ENCODE assay signal across 23 cellular contexts in genomic region chr10:126500185-126500584, GRCh38.
"Had no signal": no experiment of that assay in that cellular context is flagged by ENCODE, and none has a peak within 500 bp of the region (broad histone marks: within the 10 kb centered on the region; RNA-seq: fewer than 3 reads in every experiment).

No MANE protein-coding gene starts in this region.

- H3K9me3 Mint-ChIP-seq: activated B cell treated with CpG ODN at 0.5 μM for 24 hours; activated T-cell treated with anti-CD3 and anti-CD28 coated beads, Interleukin-2, amount 50 U/mL, for 72 hours; natural killer cell treated with Interleukin-12 subunit alpha and Interleukin-12 subunit beta and Interleukin-15 and Interleukin-18, amount 100 ng/mL, for 72 hours; stimulated activated naive B cell treated with anti-CD40 and anti-IgM and Interleukin-4, amounts not matched to agents 10 μg/mL and 1 μg/mL and 100 μg/mL, for 72 hours had no signal

- H3K4me1 Mint-ChIP-seq: activated B cell treated with CpG ODN at 0.5 μM for 24 hours had no signal

- H3K27me3 ChIP-seq: body of pancreas, right atrium auricular region, thyroid gland, uterus had no signal

- H3K4me3 ChIP-seq: body of pancreas, left lung, right atrium auricular region, skin epidermis, thyroid gland, uterus had no signal

- H3K36me3 ChIP-seq: left lung, right atrium auricular region, thyroid gland, uterus had no signal

- H3K27ac ChIP-seq: body of pancreas, left lung, right atrium auricular region, skin epidermis, thyroid gland, uterus had no signal

- H3K9me3 ChIP-seq: body of pancreas, left lung, right atrium auricular region, thyroid gland, uterus had no signal

- ATAC-seq: activated CD8-positive, alpha-beta T cell treated with anti-CD3 and anti-CD28 coated beads, Interleukin-2, amount 10 ng/mL, durations not matched to agents 7 days and 5 days; activated naive CD4-positive, alpha-beta T cell treated with anti-CD3 and anti-CD28 coated beads, Interleukin-2, amount 50 U/mL, for 72 hours; activated T-cell treated with anti-CD3 and anti-CD28 coated beads, Interleukin-2, amount 50 U/mL, for 72 hours; body of pancreas; esophagus mucosa; left lung; natural killer cell treated with Interleukin-12 subunit alpha and Interleukin-12 subunit beta and Interleukin-15 and Interleukin-18, amount 100 ng/mL, for 72 hours; stimulated activated naive B cell treated with anti-CD40 and anti-IgM and Interleukin-4, amounts not matched to agents 10 μg/mL and 1 μg/mL and 100 μg/mL, for 72 hours had no signal

- DNase-seq: activated B cell treated with CpG ODN at 0.5 μM for 24 hours; activated CD4-positive, alpha-beta T cell treated with anti-CD3 and anti-CD28 coated beads for 48 hours; activated CD8-positive, alpha-beta memory T cell treated with anti-CD3 and anti-CD28 coated beads, Interleukin-2, amount 50 U/mL, for 4 hours; activated CD8-positive, alpha-beta T cell treated with anti-CD3 and anti-CD28 coated beads, Interleukin-2, amount 10 ng/mL, durations not matched to agents 7 days and 5 days; activated gamma-delta T cell; activated T-cell treated with anti-CD3 and anti-CD28 coated beads, Interleukin-2, amount 50 U/mL, for 72 hours; amniotic stem cell; body of pancreas; caudate nucleus; hippocampal formation; left lung; nucleus accumbens; posterior cingulate gyrus; stimulated activated CD4-positive, alpha-beta T cell treated with anti-CD3 and anti-CD28 coated beads, Interleukin-15, amount 100 ng/mL, for 24 hours; stimulated activated CD4-positive, alpha-beta T cell treated with anti-CD3 and anti-CD28 coated beads, Interleukin-4, amount 100 ng/mL, for 1 hour; stimulated activated naive B cell treated with anti-CD40 and anti-IgM and Interleukin-4, amounts not matched to agents 10 μg/mL and 1 μg/mL and 100 μg/mL, for 72 hours; thyroid gland; uterus had no signal

- H3K4me3 Mint-ChIP-seq: activated B cell treated with CpG ODN at 0.5 μM for 24 hours; activated CD8-positive, alpha-beta T cell treated with anti-CD3 and anti-CD28 coated beads, Interleukin-2, amount 10 ng/mL, durations not matched to agents 7 days and 5 days; activated T-cell treated with anti-CD3 and anti-CD28 coated beads, Interleukin-2, amount 50 U/mL, for 72 hours; natural killer cell treated with Interleukin-12 subunit alpha and Interleukin-12 subunit beta and Interleukin-15 and Interleukin-18, amount 100 ng/mL, for 72 hours; stimulated activated naive B cell treated with anti-CD40 and anti-IgM and Interleukin-4, amounts not matched to agents 10 μg/mL and 1 μg/mL and 100 μg/mL, for 72 hours had no signal

- H3K27me3 Mint-ChIP-seq: activated B cell treated with CpG ODN at 0.5 μM for 24 hours had no signal

- H3K36me3 Mint-ChIP-seq: activated naive CD4-positive, alpha-beta T cell treated with anti-CD3 and anti-CD28 coated beads, Interleukin-2, amount 50 U/mL, for 72 hours; natural killer cell treated with Interleukin-12 subunit alpha and Interleukin-12 subunit beta and Interleukin-15 and Interleukin-18, amount 100 ng/mL, for 72 hours; stimulated activated naive B cell treated with anti-CD40 and anti-IgM and Interleukin-4, amounts not matched to agents 10 μg/mL and 1 μg/mL and 100 μg/mL, for 72 hours had no signal

- H3K27ac Mint-ChIP-seq: activated B cell treated with CpG ODN at 0.5 μM for 24 hours; activated CD8-positive, alpha-beta T cell treated with anti-CD3 and anti-CD28 coated beads, Interleukin-2, amount 10 ng/mL, durations not matched to agents 7 days and 5 days; activated naive CD4-positive, alpha-beta T cell treated with anti-CD3 and anti-CD28 coated beads, Interleukin-2, amount 50 U/mL, for 72 hours; activated T-cell treated with anti-CD3 and anti-CD28 coated beads, Interleukin-2, amount 50 U/mL, for 72 hours; natural killer cell treated with Interleukin-12 subunit alpha and Interleukin-12 subunit beta and Interleukin-15 and Interleukin-18, amount 100 ng/mL, for 72 hours; stimulated activated naive B cell treated with anti-CD40 and anti-IgM and Interleukin-4, amounts not matched to agents 10 μg/mL and 1 μg/mL and 100 μg/mL, for 72 hours had no signal

- H3K4me1 ChIP-seq: body of pancreas, left lung, right atrium auricular region, thyroid gland, uterus had no signal
